Comparison of ENCODE assay signal across 25 cellular contexts in the genomic region with DNA sequence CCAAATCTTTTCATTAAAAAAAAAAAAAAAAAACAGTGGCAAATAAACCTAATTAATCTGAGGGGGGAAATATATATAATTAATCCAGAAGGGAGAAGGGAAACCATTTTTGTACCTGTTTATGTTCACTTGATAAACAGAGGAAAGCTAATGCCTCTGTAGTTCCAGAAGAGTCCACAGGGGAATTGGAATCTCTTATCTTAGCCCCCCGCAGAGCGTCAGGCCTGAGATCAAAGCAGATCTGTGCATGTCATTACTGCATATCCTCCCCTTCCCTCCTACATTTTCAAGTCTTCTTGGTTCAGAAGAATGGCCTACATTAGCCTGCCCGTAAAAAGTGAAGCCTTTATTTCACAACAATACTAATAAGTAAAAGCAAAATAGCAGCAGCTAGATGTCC.
DNase-seq lines count a peak whose midpoint lies in the region; ATAC-seq, FAIRE-seq and TF ChIP-seq lines count a peak whose summit lies in the region.
"Had no signal": no experiment of that assay in that cellular context is flagged by ENCODE, and none has a peak within 500 bp of the region (broad histone marks: within the 10 kb centered on the region; RNA-seq: fewer than 3 reads in every experiment).

No MANE protein-coding gene starts in this region.

- H3K27me3 ChIP-seq in mesendoderm (ENCODE audit: insufficient read depth, low read length, poor library complexity): no peaks in the 10 kb centered on the region
- H3K27me3 ChIP-seq: BE2C had no signal

- H2BK15ac ChIP-seq in mesendoderm (replicated peaks; ENCODE audit: low read depth): no peak overlapping the region

- H3K79me2 ChIP-seq in mesendoderm (ENCODE audit: control insufficient read depth, insufficient read depth, low read length): no peaks in the 10 kb centered on the region

- no peak overlapping the region for H4K5ac ChIP-seq in mesendoderm (ENCODE audit: low read length)

- H2BK120ac ChIP-seq in mesendoderm (ENCODE audit: low read depth, low read length): no peak overlapping the region

- H3K79me1 ChIP-seq in mesendoderm (ENCODE audit: low read length): no peaks in the 10 kb centered on the region

- H2AK5ac ChIP-seq in mesendoderm (ENCODE audit: low read length): no peak overlapping the region

- no peaks in the 10 kb centered on the region for H3K9me3 Mint-ChIP-seq in type B pancreatic cell

- no peak overlapping the region for H3K4ac ChIP-seq in mesendoderm (ENCODE audit: low read depth, low read length)

- POLR2A ChIA-PET in HEK293 (lab: Yijun Ruan, JAX): no interaction called here

- H3K4me3 ChIP-seq in HEK293 (ENCODE audit: low read depth, low read length) (no peak overlapping the region), mesendoderm (ENCODE audit: low read length) (no peak overlapping the region)
- H3K4me3 ChIP-seq: GM23338 had no signal

- H2BK5ac ChIP-seq in mesendoderm (ENCODE audit: low read length): no peak overlapping the region

- H3K27ac Mint-ChIP-seq in type B pancreatic cell: no peak overlapping the region
- H3K27ac Mint-ChIP-seq: CD4-positive, CD25-positive, alpha-beta regulatory T cell; CD8-positive, alpha-beta memory T cell; GM23338 had no signal

- H3K9me3 ChIP-seq in HEK293 (ENCODE audit: control insufficient read depth, insufficient read depth, low read depth, low read length): no peaks in the 10 kb centered on the region
- H3K9me3 ChIP-seq: BE2C had no signal

- WGBS in mesendoderm (ENCODE audit: extremely low coverage, insufficient coverage, low lambda C conversion rate): no CpG with 5 or more reads among the region's 3 CpGs

- no peaks in the 10 kb centered on the region for H3K4me1 Mint-ChIP-seq in type B pancreatic cell (ENCODE audit: unreplicated experiment)
- H3K4me1 Mint-ChIP-seq: CD4-positive, CD25-positive, alpha-beta regulatory T cell; CD8-positive, alpha-beta memory T cell; GM23338 had no signal

- TF ChIP-seq CTCF in HEK293 (tag by site-specific recombination; IDR thresholded peaks at IDR 0.05) (no peak), VCaP (conservative IDR thresholded peaks at IDR 0.05) (peak; percentile 14), type B pancreatic cell (conservative IDR thresholded peaks at IDR 0.05) (peak; percentile 43)

- H3K4me2 ChIP-seq in mesendoderm (ENCODE audit: low read length): no peak overlapping the region
- H3K4me2 ChIP-seq: GM23338, KMS-11 had no signal

- no peak overlapping the region for H4K8ac ChIP-seq in mesendoderm (ENCODE audit: low read depth, low read length)

- H3K56ac ChIP-seq in mesendoderm (ENCODE audit: low read length): no peak overlapping the region

- no peak overlapping the region for H3K4me3 Mint-ChIP-seq in type B pancreatic cell
- H3K4me3 Mint-ChIP-seq: CD4-positive, CD25-positive, alpha-beta regulatory T cell; CD8-positive, alpha-beta memory T cell; GM23338 had no signal

- no peaks in the 10 kb centered on the region for H3K36me3 Mint-ChIP-seq in type B pancreatic cell
- H3K36me3 Mint-ChIP-seq: CD4-positive, CD25-positive, alpha-beta regulatory T cell; CD8-positive, alpha-beta memory T cell had no signal

- H3K27me3 Mint-ChIP-seq in type B pancreatic cell: peaks cover 8% of the 10 kb centered on the region
- H3K27me3 Mint-ChIP-seq: CD8-positive, alpha-beta memory T cell had no signal

- H3K23ac ChIP-seq in mesendoderm (ENCODE audit: low read length): no peak overlapping the region

- H3K18ac ChIP-seq in mesendoderm (ENCODE audit: low read length): no peak overlapping the region

- CTCF ChIA-PET in HEK293 (lab: Yijun Ruan, JAX): interaction anchor here (1.0 kb wide), 1 partner anchor 99 kb away, joined by 3 read pairs; no protein-coding TSS in a partner anchor

- no peak for FAIRE-seq in HTR-8/SVneo (lab: Jason Lieb, UNC)
- FAIRE-seq: A204.1, G401.6, GM12891, GM18507, H54 had no signal

- ATAC-seq in esophagus mucosa (no peak), HG03354 (IDR thresholded peaks at IDR 0.05; ENCODE audit: poor library complexity, severe bottlenecking, unreplicated experiment) (no peak)
- ATAC-seq: GM23338 had no signal

- H3K9ac ChIP-seq in mesendoderm (ENCODE audit: low read length): no peak overlapping the region
- H3K9ac ChIP-seq: KMS-11 had no signal

- DNase-seq in mesendoderm: peak; percentile 88
- DNase-seq in type B pancreatic cell (ENCODE audit: extremely low spot score, unreplicated experiment): no peak
- no peak for DNase-seq in NCI-H345 treated with DMSO at 0.1 percent for 48 hours (lab: John Stamatoyannopoulos, UW; ENCODE audit: unreplicated experiment)
- no peak for DNase-seq in HTR-8/SVneo (ENCODE audit: insufficient read length, low spot score)
- DNase-seq: ACHN; BE2C; C1 segment of cervical spinal cord; CD4-positive, CD25-positive, alpha-beta regulatory T cell; CD8-positive, alpha-beta memory T cell; COR-L47; DMS 273 treated with DMSO at 0.1 percent for 48 hours; DMS53; DND-41; EL had no signal

- H3K27ac ChIP-seq in HEK293 (ENCODE audit: extremely low read depth, low read depth, low read length): no peak overlapping the region
- H3K27ac ChIP-seq in VCaP: no peak overlapping the region
- no peak overlapping the region for H3K27ac ChIP-seq in mesendoderm (ENCODE audit: low read depth, low read length)
- H3K27ac ChIP-seq: KMS-11 had no signal

- H3K36me3 ChIP-seq in HEK293 (ENCODE audit: control insufficient read depth in 2 of 2, insufficient read depth in 1 of 2, low read length in 2 of 2): no peaks in the 10 kb centered on the region
- no peaks in the 10 kb centered on the region for H3K36me3 ChIP-seq in mesendoderm (ENCODE audit: control insufficient read depth, insufficient read depth, low read length)
- H3K36me3 ChIP-seq: BE2C had no signal

- no peaks in the 10 kb centered on the region for H3K4me1 ChIP-seq in HEK293 (ENCODE audit: control insufficient read depth, insufficient read depth, low read length)
- peaks cover 14% of the 10 kb centered on the region for H3K4me1 ChIP-seq in mesendoderm (ENCODE audit: control insufficient read depth, low read depth, low read length)
- H3K4me1 ChIP-seq: BE2C had no signal

TF ChIP-seq in HEK293, 187 proteins besides CTCF, POLR2A, EP300 and RAD21:
- no peak for TF ChIP-seq ZNF133 (tag by site-specific recombination; IDR thresholded peaks at IDR 0.05)
- peak; percentile 84 for TF ChIP-seq TCF7L2 (IDR thresholded peaks at IDR 0.05; ENCODE audit: borderline replicate concordance, low read depth, low read length)
